In genomic region chr7:30790391-30790790, GRCh38 we compare ENCODE assay signal across 24 cellular contexts. TPM values are rescaled to one million over a fixed set of nuclear protein-coding genes. Genes with fewer than 3 reads are reported as not detected.
DNase-seq lines count a peak whose midpoint lies in the region; ATAC-seq and TF ChIP-seq lines count a peak whose summit lies in the region.
"Had no signal": no experiment of that assay in that cellular context is flagged by ENCODE, and none has a peak within 500 bp of the region (broad histone marks: within the 10 kb centered on the region; RNA-seq: fewer than 3 reads in every experiment).

No MANE protein-coding gene starts in this region.

- H3K4me1 ChIP-seq in ascending aorta, result peaks cover 3 to 12% of the 10 kb centered on the region in 2 donors
- H3K4me1 ChIP-seq in thyroid gland, result peaks cover 32 to 39% of the 10 kb centered on the region in 2 donors
- peaks cover 0 to 10% of the 10 kb centered on the region in 2 donors for H3K4me1 ChIP-seq in gastrocnemius medialis
- H3K4me1 ChIP-seq: Peyer's patch had no signal

- H3K27me3 ChIP-seq in ascending aorta (no peaks in the 10 kb centered on the region), thyroid gland (no peaks in the 10 kb centered on the region), gastrocnemius medialis (no peaks in the 10 kb centered on the region)
- H3K27me3 ChIP-seq: Peyer's patch had no signal

- DNase-seq in EL, result peak; percentile 34
- DNase-seq in ascending aorta (ENCODE audit: low spot score in 2 of 2), result no peak
- peak; percentile 37 for DNase-seq in islet precursor cell
- peak in 1 of 2 donors; percentile 38 for DNase-seq in thyroid gland
- no peak for DNase-seq in NCI-H526 (lab: John Stamatoyannopoulos, UW)
- no peak for DNase-seq in midbrain (lab: John Stamatoyannopoulos, UW)
- no peak for DNase-seq in gastrocnemius medialis
- DNase-seq: AML-193; Caco-2; CD8-positive, alpha-beta T cell; DMS79; KBM-7; MV-4-11; NCI-H2029 treated with DMSO at 0.1 percent for 48 hours; NCI-H2227 treated with DMSO at 0.1 percent for 48 hours; NCI-H69; Peyer's patch; SIG-M5 had no signal

- H3K36me3 ChIP-seq in ascending aorta (peaks cover 6 to 28% of the 10 kb centered on the region in 2 donors), thyroid gland (peaks cover 9 to 10% of the 10 kb centered on the region in 2 donors), gastrocnemius medialis (peaks cover 0 to 3% of the 10 kb centered on the region in 2 donors)

- intact Hi-C loops in ascending aorta (cut with DNase I) (no loop called here), thyroid gland (cut with DNase I) (no loop called here), gastrocnemius medialis (cut with DNase I; ENCODE audit: low total_unique reads) (no loop called here)

- ATAC-seq in HG02798 (IDR thresholded peaks at IDR 0.05; ENCODE audit: poor library complexity, unreplicated experiment) (no peak), gastrocnemius medialis (no peak)
- ATAC-seq: CD8-positive, alpha-beta T cell; HCT116 had no signal

- H3K4me3 ChIP-seq in ascending aorta (no peak overlapping the region), thyroid gland (replicated peaks in 1 of 3) (no peak overlapping the region), gastrocnemius medialis (no peak overlapping the region)
- H3K4me3 ChIP-seq: Peyer's patch, SK-N-MC had no signal

- TF ChIP-seq POLR2A in thyroid gland (IDR thresholded peaks at IDR 0.05) (no peak), gastrocnemius medialis (IDR thresholded peaks at IDR 0.05) (no peak)

- H3K27ac ChIP-seq in ascending aorta, result peak overlapping the region; percentile 76 to 81
- peak overlapping the region in 2 of 3 donors; percentile 28 to 69 for H3K27ac ChIP-seq in thyroid gland
- no peak overlapping the region for H3K27ac ChIP-seq in gastrocnemius medialis
- H3K27ac ChIP-seq: C4-2B, Peyer's patch, SK-N-MC had no signal

- in situ Hi-C loops in gastrocnemius medialis (cut with MboI; ENCODE audit: low sequenced_read_pairs in 4 of 4), result no loop called here

- no peaks in the 10 kb centered on the region for H3K9me3 ChIP-seq in ascending aorta
- no peaks in the 10 kb centered on the region for H3K9me3 ChIP-seq in thyroid gland
- H3K9me3 ChIP-seq in gastrocnemius medialis, result no peaks in the 10 kb centered on the region
- H3K9me3 ChIP-seq: Caco-2, Peyer's patch had no signal

- no peak for TF ChIP-seq CTCF in ascending aorta (IDR thresholded peaks at IDR 0.05)
- no peak for TF ChIP-seq CTCF in thyroid gland (IDR thresholded peaks at IDR 0.05)
- TF ChIP-seq CTCF in gastrocnemius medialis (IDR thresholded peaks at IDR 0.05 in 4 of 5, conservative IDR thresholded peaks at IDR 0.05 in 1 of 5), result no peak

- WGBS in thyroid gland, 2 donors, result 66 to 73% methylated on average over 4 of the region's 4 CpGs

RNA-seq across cellular contexts. Expression of gene MINDY4, which starts 19.2 kb away (rescaled TPM):
- total RNA-seq in ascending aorta (6.0 TPM), thyroid gland (10 to 100 TPM; 17.9 to 33.2 (median 29.7) TPM), gastrocnemius medialis (1 to 10 TPM; 1.4 to 4.3 (median 3.0) TPM)

RNA-seq across cellular contexts. Expression of gene INMT, which starts 38.5 kb away (rescaled TPM):
- total RNA-seq in ascending aorta, result 51.8 TPM
- 10 to 100 TPM; 19.9 to 47.3 (median 30.1) TPM for total RNA-seq in thyroid gland
- total RNA-seq in gastrocnemius medialis, result 1 to 10 TPM; 1.9 to 8.6 (median 5.5) TPM
- total RNA-seq: MCF 10A, NCI-H460 had no signal

Comparison
In these comparisons a context has a peak if more than half of its experiments do, and no peak if none do; other contexts are left out.
1. DNase-seq: peak in EL (single experiment) and islet precursor cell (single experiment); none in ascending aorta (0 of 2), NCI-H526 (0 of 2), midbrain (single experiment) and gastrocnemius medialis (0 of 2).
2. H3K27ac ChIP-seq: peak in ascending aorta (2 of 2) and thyroid gland (2 of 3); none in gastrocnemius medialis (0 of 4).